ENCODE assay signal across 21 cellular contexts in genomic region chr5:173796746-173797495, GRCh38.
"Had no signal": no experiment of that assay in that cellular context is flagged by ENCODE, and none has a peak within 500 bp of the region (broad histone marks: within the 10 kb centered on the region; RNA-seq: fewer than 3 reads in every experiment).

No MANE protein-coding gene starts in this region.

- ATAC-seq: SK-N-SH treated with all-trans-retinoic acid at 6 μM for 48 hours had no signal

- DNase-seq: KBM-7, MV-4-11, NCI-H1048, NCI-H1105, NCI-H1417, NCI-H1436 treated with DMSO at 0.1 percent for 48 hours, NCI-H1694, NCI-H187 treated with DMSO at 0.1 percent for 48 hours, NCI-H2029 treated with DMSO at 0.1 percent for 48 hours, NCI-H2171 treated with DMSO at 0.1 percent for 48 hours, NCI-H345, NCI-H446 treated with DMSO at 0.1 percent for 48 hours, NCI-H510A treated with DMSO at 0.1 percent for 48 hours, NCI-H526, RPMI8226, SHP77, T-helper 1 cell had no signal

- FAIRE-seq: HTR-8/SVneo, RCC 7860 had no signal

- H3K27ac ChIP-seq: HL-60 had no signal
